Comparison of ENCODE assay signal across 8 cellular contexts in genomic region chr14:73755434-73756014, GRCh38. TPM values are rescaled to one million over a fixed set of nuclear protein-coding genes. Genes with fewer than 3 reads are reported as not detected.
A peak's percentile ranks its signal among the peaks of the same experiment; 100 is the strongest.
DNase-seq lines count a peak whose midpoint lies in the region; TF ChIP-seq lines count a peak whose summit lies in the region.

No MANE protein-coding gene starts in this region.

- no peak overlapping the region for H3K14ac ChIP-seq in trophoblast cell (ENCODE audit: low read length)

- DNase-seq in RPMI7951 (ENCODE audit: low read depth) (peak; percentile 53), epithelial cell of prostate (ENCODE audit: low read depth, low spot score) (no peak), trophoblast cell (peak; percentile 50 to 57), NCI-H526 (lab: John Stamatoyannopoulos, UW) (no peak), LoVo (ENCODE audit: low spot score) (no peak), activated gamma-delta T cell (lab: John Stamatoyannopoulos, UW) (no peak)
- no peak for DNase-seq in stimulated activated CD4-positive, alpha-beta T cell treated with anti-CD3 and anti-CD28 coated beads, Interleukin-4, amount 100 ng/mL, for 1 hour

- H3K9me3 ChIP-seq in trophoblast cell (ENCODE audit: insufficient read depth, low read depth, low read length): no peaks in the 10 kb centered on the region

- no peak overlapping the region for H3K18ac ChIP-seq in trophoblast cell (ENCODE audit: low read length)

- H3K79me1 ChIP-seq in trophoblast cell (ENCODE audit: low read length): peaks cover 33% of the 10 kb centered on the region

- no peak overlapping the region for H2BK5ac ChIP-seq in trophoblast cell (ENCODE audit: low read depth, low read length, poor library complexity)

- peak overlapping the region; percentile 63 for H3K4ac ChIP-seq in trophoblast cell (ENCODE audit: low read depth, low read length)

- no peak overlapping the region for H2BK120ac ChIP-seq in trophoblast cell (ENCODE audit: insufficient read depth, low read length, poor library complexity)

- H4K8ac ChIP-seq in trophoblast cell (ENCODE audit: low read depth, low read length): no peak overlapping the region

- H3K4me3 ChIP-seq in GM12875 (ENCODE audit: low read depth, low read length): peak overlapping the region; percentile 39
- H3K4me3 ChIP-seq in trophoblast cell (ENCODE audit: low read depth, low read length): no peak overlapping the region

- H3K27me3 ChIP-seq in trophoblast cell (ENCODE audit: insufficient read depth, low read length): no peaks in the 10 kb centered on the region

- H2BK12ac ChIP-seq in trophoblast cell (ENCODE audit: low read length): no peak overlapping the region

- no CpG with 5 or more reads among the region's 5 CpGs for WGBS in trophoblast cell (ENCODE audit: extremely low coverage, insufficient coverage, insufficient read length)

- H3K36me3 ChIP-seq in trophoblast cell (ENCODE audit: control insufficient read depth in 1 of 2, insufficient read depth in 2 of 2, low read length in 2 of 2): no peaks in the 10 kb centered on the region

- peak overlapping the region; percentile 52 for H4K91ac ChIP-seq in trophoblast cell (ENCODE audit: low read depth, low read length)

- H3K79me2 ChIP-seq in trophoblast cell (ENCODE audit: control insufficient read depth, insufficient read depth, low read length, poor library complexity): peaks cover 39% of the 10 kb centered on the region

- H3K27ac ChIP-seq in epithelial cell of prostate (peak overlapping the region; percentile 89), trophoblast cell (ENCODE audit: low read depth, low read length) (peak overlapping the region; percentile 30)

- H4K12ac ChIP-seq in trophoblast cell (ENCODE audit: low read depth, low read length): no peak overlapping the region

- peak overlapping the region; percentile 57 for H2AFZ ChIP-seq in trophoblast cell (ENCODE audit: insufficient read depth, low read length, poor library complexity)

- no peak overlapping the region for H3K9ac ChIP-seq in trophoblast cell (ENCODE audit: low read length)

- TF ChIP-seq CTCF in GM12875 (IDR thresholded peaks at IDR 0.05; ENCODE audit: borderline replicate concordance, insufficient read depth, low read depth, low read length): no peak

- no peak overlapping the region for H3K4me2 ChIP-seq in trophoblast cell (ENCODE audit: low read length)

- H3K4me1 ChIP-seq in trophoblast cell (ENCODE audit: control insufficient read depth in 1 of 2, insufficient read depth in 2 of 2, low read length in 2 of 2): peaks cover 64 to 72% of the 10 kb centered on the region in 2 experiments

- H3K23ac ChIP-seq in trophoblast cell (ENCODE audit: low read length): no peak overlapping the region

- H2AK5ac ChIP-seq in trophoblast cell (ENCODE audit: low read length): no peak overlapping the region

RNA-seq across cellular contexts. Expression of gene PNMA1, which starts 41.3 kb away (rescaled TPM):
- total RNA-seq in RPMI7951 (2014; rRNA removed; shearing (Covaris generic)): 20.4 and 26.6 TPM in 2 replicates
- polyA plus RNA-seq in trophoblast cell (2013): 19.1 and 19.3 TPM in 2 replicates

Comparison
In these comparisons a context has a peak if more than half of its experiments do, and no peak if none do; other contexts are left out.
1. DNase-seq: peak in RPMI7951 (single experiment) and trophoblast cell (2 of 2); none in epithelial cell of prostate (single experiment), NCI-H526 (0 of 2), LoVo (single experiment), stimulated activated CD4-positive, alpha-beta T cell treated with anti-CD3 and anti-CD28 coated beads, Interleukin-4, amount 100 ng/mL, for 1 hour (single experiment) and activated gamma-delta T cell (single experiment).